In genomic region chr12:9101018-9101687, GRCh38 we compare ENCODE assay signal across 1 cellular context.
TF ChIP-seq lines count a peak whose summit lies in the region.

No MANE protein-coding gene starts in this region.

TF ChIP-seq in HepG2, 621 proteins besides CTCF, POLR2A, EP300 and RAD21 (continued from another document):
- TF ChIP-seq ZNF101 (CRISPR knock-in tag; IDR thresholded peaks at IDR 0.05; ENCODE audit: borderline replicate concordance, low read depth) (no peak), ZBTB8A (CRISPR knock-in tag; IDR thresholded peaks at IDR 0.05; ENCODE audit: borderline replicate concordance, low read depth) (no peak), ZNF10 (CRISPR knock-in tag; IDR thresholded peaks at IDR 0.05; ENCODE audit: borderline replicate concordance, low read depth) (no peak), TGIF2 (CRISPR knock-in tag; IDR thresholded peaks at IDR 0.05) (no peak), KDM1A (CRISPR knock-in tag; IDR thresholded peaks at IDR 0.05) (no peak), BATF2 (CRISPR knock-in tag; IDR thresholded peaks at IDR 0.05) (no peak), PHF5A (CRISPR knock-in tag; IDR thresholded peaks at IDR 0.05; ENCODE audit: low read depth, unreplicated experiment) (peak; percentile 33), CERS6 (CRISPR knock-in tag; IDR thresholded peaks at IDR 0.05) (no peak), PBX3 (CRISPR knock-in tag; IDR thresholded peaks at IDR 0.05; ENCODE audit: borderline replicate concordance) (no peak), TRIM24 (CRISPR knock-in tag; IDR thresholded peaks at IDR 0.05) (no peak), KLF15 (CRISPR knock-in tag; IDR thresholded peaks at IDR 0.05; ENCODE audit: borderline replicate concordance) (no peak), ZNF138 (CRISPR knock-in tag; IDR thresholded peaks at IDR 0.05; ENCODE audit: low read depth) (no peak), MBNL3 (CRISPR knock-in tag; conservative IDR thresholded peaks at IDR 0.05) (no peak), MBD4 (IDR thresholded peaks at IDR 0.05; ENCODE audit: borderline replicate concordance, low read length) (no peak), POLR2G (IDR thresholded peaks at IDR 0.05; ENCODE audit: low read depth, low read length) (peak; percentile 66), MYC (CRISPR knock-in tag; IDR thresholded peaks at IDR 0.05; ENCODE audit: borderline replicate concordance) (no peak), ZNF619 (CRISPR knock-in tag; IDR thresholded peaks at IDR 0.05) (no peak), ZNF234 (CRISPR knock-in tag; conservative IDR thresholded peaks at IDR 0.05) (no peak), RBM22 (optimal IDR thresholded peaks at IDR 0.05; ENCODE audit: low read length) (peak; percentile 84), ZBTB46 (CRISPR knock-in tag; IDR thresholded peaks at IDR 0.05; ENCODE audit: borderline replicate concordance) (no peak), SCMH1 (CRISPR knock-in tag; IDR thresholded peaks at IDR 0.05; ENCODE audit: borderline replicate concordance) (no peak), IRF9 (CRISPR knock-in tag; IDR thresholded peaks at IDR 0.05; ENCODE audit: borderline replicate concordance) (no peak), AGO2 (optimal IDR thresholded peaks at IDR 0.05; ENCODE audit: low read depth, low read length) (peak; percentile 75), TEF (CRISPR knock-in tag; IDR thresholded peaks at IDR 0.05) (no peak), ZNF713 (CRISPR knock-in tag; IDR thresholded peaks at IDR 0.05) (no peak), AKAP8 (CRISPR knock-in tag; IDR thresholded peaks at IDR 0.05) (no peak), KLF13 (CRISPR knock-in tag; IDR thresholded peaks at IDR 0.05) (no peak), ZNF710 (CRISPR knock-in tag; IDR thresholded peaks at IDR 0.05; ENCODE audit: borderline replicate concordance) (no peak), RBFOX2 (IDR thresholded peaks at IDR 0.05; ENCODE audit: low read depth, low read length) (peak; percentile 72), SALL1 (CRISPR knock-in tag; IDR thresholded peaks at IDR 0.05) (no peak), ZNF562 (CRISPR knock-in tag; IDR thresholded peaks at IDR 0.05; ENCODE audit: borderline replicate concordance) (no peak), SP5 (CRISPR knock-in tag; IDR thresholded peaks at IDR 0.05; ENCODE audit: borderline replicate concordance, low read depth) (no peak), SSRP1 (CRISPR knock-in tag; IDR thresholded peaks at IDR 0.05) (peak; percentile 99), TMF1 (CRISPR knock-in tag; IDR thresholded peaks at IDR 0.05; ENCODE audit: low read depth) (no peak), ZNF652 (CRISPR knock-in tag; IDR thresholded peaks at IDR 0.05; ENCODE audit: borderline replicate concordance, low read depth) (no peak), CEBPG (CRISPR knock-in tag; IDR thresholded peaks at IDR 0.05) (no peak), DDIT3 (CRISPR knock-in tag; IDR thresholded peaks at IDR 0.05) (no peak), ZNF772 (CRISPR knock-in tag; IDR thresholded peaks at IDR 0.05) (no peak), ZMAT3 (CRISPR knock-in tag; conservative IDR thresholded peaks at IDR 0.05) (no peak)
TF ChIP-seq in HepG2: peak in this region for 11.
